ENCODE assay signal across 8 cellular contexts in the genomic region with DNA sequence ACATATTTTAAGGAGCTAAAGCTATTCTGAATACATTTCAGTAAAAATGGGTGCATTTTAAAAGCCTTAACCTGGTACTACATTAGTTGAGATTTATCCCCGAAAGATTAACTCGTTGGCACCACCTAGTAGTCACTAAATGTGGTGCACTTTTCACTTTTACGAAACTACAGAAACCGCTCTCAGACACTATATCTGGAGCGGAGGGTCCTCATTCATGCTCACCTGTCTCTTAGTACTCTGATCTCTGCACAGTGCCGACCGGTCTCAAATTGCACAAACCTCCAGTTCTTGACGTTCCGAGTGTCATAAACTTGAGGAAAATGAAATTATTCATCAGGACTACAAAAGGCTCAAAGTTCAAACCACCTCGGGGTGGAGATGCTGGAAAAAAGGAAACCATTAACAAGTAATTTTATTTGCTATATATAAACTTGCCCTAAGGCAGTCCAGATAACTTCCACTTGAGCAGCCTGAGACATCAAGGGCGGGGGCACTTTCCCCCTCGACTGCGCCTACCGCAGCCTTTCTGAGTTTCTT. TPM values are rescaled to one million over a fixed set of nuclear protein-coding genes. Genes with fewer than 3 reads are reported as not detected.
DNase-seq lines count a peak whose midpoint lies in the region; ATAC-seq and TF ChIP-seq lines count a peak whose summit lies in the region.

No MANE protein-coding gene starts in this region.

- H3K36me3 Mint-ChIP-seq in chondrocyte (ENCODE audit: low read depth) = peaks cover 6% of the 10 kb centered on the region

- peak; percentile 86 for TF ChIP-seq CTCF in chondrocyte (IDR thresholded peaks at IDR 0.05)

- no peaks in the 10 kb centered on the region for H3K27me3 ChIP-seq in SJSA1 (replicated peaks)

- H3K27ac Mint-ChIP-seq in chondrocyte (ENCODE audit: unreplicated experiment) = peak overlapping the region; percentile 98

- H3K4me1 ChIP-seq in SJSA1 (replicated peaks) = no peaks in the 10 kb centered on the region; the same call in 1 of the 2 replicates

- H3K4me3 Mint-ChIP-seq in chondrocyte (ENCODE audit: unreplicated experiment) = peak overlapping the region; percentile 99

- peak; percentile 55 for ATAC-seq in stimulated activated naive CD8-positive, alpha-beta T cell treated with anti-CD3 and anti-CD28 coated beads, Interleukin-15, Interleukin-2, amounts not matched to agents 100 U/mL and 50 U/mL, for 24 hours

- H3K4me3 ChIP-seq in SJSA1 = peak overlapping the region; percentile 61

- peaks cover 25% of the 10 kb centered on the region for H3K4me1 Mint-ChIP-seq in chondrocyte (ENCODE audit: low read depth)

- H3K27me3 Mint-ChIP-seq in chondrocyte (ENCODE audit: low read depth) = no peaks in the 10 kb centered on the region

- H3K9me3 ChIP-seq in KOPT-K1 (ENCODE audit: insufficient read depth, low read length, poor library complexity, severe bottlenecking) = no peaks in the 10 kb centered on the region
- no peaks in the 10 kb centered on the region for H3K9me3 ChIP-seq in SJSA1 (replicated peaks)

- DNase-seq in COLO668 (lab: John Stamatoyannopoulos, UW; ENCODE audit: unreplicated experiment) (peak; percentile 46), GM19238 (ENCODE audit: insufficient read length, low spot score) (peak; percentile 42), SJSA1 (ENCODE audit: low read depth in 1 of 2, low spot score in 2 of 2) (peak in 1 of 2 experiments; percentile 57), chondrocyte (ENCODE audit: low spot score) (peak; percentile 32), kidney tubule cell (ENCODE audit: low spot score) (peak; percentile 72)
- peak; percentile 15 for DNase-seq in stimulated activated naive CD8-positive, alpha-beta T cell treated with anti-CD3 and anti-CD28 coated beads, Interleukin-15, Interleukin-2, amounts not matched to agents 100 U/mL and 50 U/mL, for 24 hours
- no peak for DNase-seq in stimulated activated CD4-positive, alpha-beta T cell treated with anti-CD3 and anti-CD28 coated beads, Interleukin-4, amount 100 ng/mL, for 4 hours

- H3K36me3 ChIP-seq in KOPT-K1 (ENCODE audit: insufficient read depth, low read length) (peaks cover 16% of the 10 kb centered on the region), SJSA1 (peaks cover 16% of the 10 kb centered on the region)

- no peaks in the 10 kb centered on the region for H3K9me3 Mint-ChIP-seq in chondrocyte (ENCODE audit: low read depth)

- H3K27ac ChIP-seq in KOPT-K1 (ENCODE audit: low read depth, low read length, poor library complexity, severe bottlenecking) = peak overlapping the region; percentile 76
- H3K27ac ChIP-seq in SJSA1 = peak overlapping the region; percentile 76

RNA-seq across cellular contexts. Expression of gene LZIC, which starts 0.7 kb away (rescaled TPM):
- total RNA-seq in SJSA1 (2014; rRNA removed; shearing (Covaris generic)) = 74.8 and 87.6 TPM in 2 replicates
- 26.1 to 28.4 TPM (median 26.1 TPM) in 3 replicates for total RNA-seq in chondrocyte

RNA-seq across cellular contexts. Expression of gene NMNAT1, which starts 0.8 kb away (rescaled TPM):
- total RNA-seq in SJSA1 (2014; rRNA removed; shearing (Covaris generic)) = 29.4 and 49.0 TPM in 2 replicates
- 10.9 to 13.8 TPM (median 13.7 TPM) in 3 replicates for total RNA-seq in chondrocyte

RNA-seq across cellular contexts. Expression of gene CTNNBIP1, which starts 32.4 kb away (rescaled TPM):
- total RNA-seq in SJSA1 (2014; rRNA removed; shearing (Covaris generic)) = 28.7 and 37.6 TPM in 2 replicates
- 26.2 to 32.8 TPM (median 28.4 TPM) in 3 replicates for total RNA-seq in chondrocyte

RNA-seq across cellular contexts. Expression of gene RBP7, which starts 54.6 kb away (rescaled TPM):
- 0.38 and 8.1 TPM in 2 replicates for total RNA-seq in SJSA1 (2014; rRNA removed; shearing (Covaris generic))
- 0.47 TPM in 1 of 3 replicates, not detected in the others for total RNA-seq in chondrocyte

Comparison
In these comparisons a context has a peak if more than half of its experiments do, and no peak if none do; other contexts are left out.
1. DNase-seq: peak in COLO668 (single experiment), GM19238 (single experiment), chondrocyte (single experiment), kidney tubule cell (single experiment) and stimulated activated naive CD8-positive, alpha-beta T cell treated with anti-CD3 and anti-CD28 coated beads, Interleukin-15, Interleukin-2, amounts not matched to agents 100 U/mL and 50 U/mL, for 24 hours (single experiment); none in stimulated activated CD4-positive, alpha-beta T cell treated with anti-CD3 and anti-CD28 coated beads, Interleukin-4, amount 100 ng/mL, for 4 hours (0 of 2).